ENCODE assay signal across 12 cellular contexts in genomic region chr4:27360651-27361347, GRCh38.
DNase-seq lines count a peak whose midpoint lies in the region; ATAC-seq and TF ChIP-seq lines count a peak whose summit lies in the region.
"Had no signal": no experiment of that assay in that cellular context is flagged by ENCODE, and none has a peak within 500 bp of the region (broad histone marks: within the 10 kb centered on the region; RNA-seq: fewer than 3 reads in every experiment).

No MANE protein-coding gene starts in this region.

- no peak overlapping the region for H2BK15ac ChIP-seq in neuronal stem cell (ENCODE audit: low read length)

- H3K4ac ChIP-seq in neuronal stem cell (ENCODE audit: low read length) = no peak overlapping the region

- no peaks in the 10 kb centered on the region for H3K27me3 ChIP-seq in neuronal stem cell (ENCODE audit: control insufficient read depth in 3 of 3, insufficient read depth in 3 of 3, low read depth in 1 of 3, low read length in 3 of 3)
- H3K27me3 ChIP-seq in aorta (ENCODE audit: control insufficient read depth in 1 of 2, insufficient read depth in 2 of 2, low read length in 1 of 2) = no peaks in the 10 kb centered on the region
- H3K27me3 ChIP-seq: neutrophil had no signal

- no peak overlapping the region for H2BK120ac ChIP-seq in neuronal stem cell (ENCODE audit: low read depth, low read length)

- H3K36me3 ChIP-seq in neuronal stem cell (replicated peaks in 1 of 2; ENCODE audit: control insufficient read depth in 2 of 2, insufficient read depth in 2 of 2, low read length in 2 of 2) (no peaks in the 10 kb centered on the region), aorta (ENCODE audit: control insufficient read depth in 1 of 2, insufficient read depth in 2 of 2, low read length in 1 of 2) (no peaks in the 10 kb centered on the region)
- H3K36me3 ChIP-seq: neutrophil had no signal

- no CpG with 5 or more reads among the region's 7 CpGs for WGBS in neuronal stem cell (ENCODE audit: extremely low coverage in 2 of 2, insufficient read length in 2 of 2, insufficient replicate concordance in 1 of 2), 2 donors
- 9 to 10% methylated on average over 7 of the region's 7 CpGs for WGBS in aorta, 2 donors

- H3K9me3 ChIP-seq in neuronal stem cell (replicated peaks in 1 of 2; ENCODE audit: control insufficient read depth in 2 of 2, insufficient read depth in 1 of 2, low read depth in 1 of 2, low read length in 2 of 2) (no peaks in the 10 kb centered on the region), aorta (ENCODE audit: control insufficient read depth, low read length) (no peaks in the 10 kb centered on the region)
- H3K9me3 ChIP-seq: neutrophil had no signal

- H3K4me3 ChIP-seq in fibroblast of mammary gland (ENCODE audit: control insufficient read depth, low read depth, low read length) = no peak overlapping the region
- H3K4me3 ChIP-seq in neuronal stem cell (ENCODE audit: low read length in 2 of 2) = peak overlapping the region in 1 of 2 donors; percentile 15
- no peak overlapping the region for H3K4me3 ChIP-seq in aorta (ENCODE audit: low read length in 2 of 2)

- H3K14ac ChIP-seq in neuronal stem cell (ENCODE audit: low read length) = no peak overlapping the region

- DNase-seq in GM04504 (ENCODE audit: low read depth) = peak; percentile 42
- DNase-seq in RWPE1 (ENCODE audit: low spot score) = peak; percentile 38
- peak; percentile 82 for DNase-seq in fibroblast of mammary gland (ENCODE audit: low read depth)
- peak; percentile 60 for DNase-seq in neuronal stem cell (ENCODE audit: low spot score)
- DNase-seq in T-helper 9 cell = no peak
- no peak for DNase-seq in aorta
- no peak for DNase-seq in foreskin melanocyte
- DNase-seq in OCI-M1 (lab: John Stamatoyannopoulos, UW) = no peak
- DNase-seq: CD4-positive, alpha-beta T cell; NCI-H1436 treated with DMSO at 0.1 percent for 48 hours; stimulated activated CD4-positive, alpha-beta T cell treated with anti-CD3 and anti-CD28 coated beads, Interleukin-15, amount 100 ng/mL, for 24 hours had no signal

- ATAC-seq in aorta (ENCODE audit: low FRiP score) = no peak

- H2AK5ac ChIP-seq in neuronal stem cell (ENCODE audit: low read depth, low read length) = no peak overlapping the region

- intact Hi-C loops in aorta (cut with DNase I) = no loop called here

- H3K4me2 ChIP-seq in neuronal stem cell (ENCODE audit: insufficient read depth, low read length, poor library complexity, severe bottlenecking) = no peak overlapping the region

- H3K9ac ChIP-seq in neuronal stem cell (ENCODE audit: low read depth, low read length, poor library complexity) = no peak overlapping the region

- H3K27ac ChIP-seq in RWPE1 (no peak overlapping the region), neuronal stem cell (replicated peaks; ENCODE audit: low read length) (peak overlapping the region; percentile 89), aorta (ENCODE audit: low read depth in 1 of 2, low read length in 2 of 2) (no peak overlapping the region)
- H3K27ac ChIP-seq: neutrophil had no signal

- TF ChIP-seq CTCF in RWPE1 (conservative IDR thresholded peaks at IDR 0.05; ENCODE audit: low read depth) (no peak), fibroblast of mammary gland (conservative IDR thresholded peaks at IDR 0.05; ENCODE audit: control insufficient read depth, insufficient read depth, low read depth, low read length) (no peak)

- CTCF ChIA-PET in RWPE1 (lab: Yijun Ruan, JAX) = interaction anchor here (0.7 kb wide), 1 partner anchor 42 kb away, joined by 3 read pairs; no protein-coding TSS in a partner anchor

- H3K79me1 ChIP-seq in neuronal stem cell (ENCODE audit: low read depth, low read length) = no peaks in the 10 kb centered on the region

- no peak overlapping the region for H3K18ac ChIP-seq in neuronal stem cell (ENCODE audit: low read length)

- H4K91ac ChIP-seq in neuronal stem cell (ENCODE audit: low read depth, low read length, poor library complexity) = no peak overlapping the region

- no peak overlapping the region for H4K8ac ChIP-seq in neuronal stem cell (ENCODE audit: low read depth, low read length)

- H2BK5ac ChIP-seq in neuronal stem cell (ENCODE audit: low read length) = no peak overlapping the region

- H3K4me1 ChIP-seq in neuronal stem cell (ENCODE audit: control insufficient read depth in 2 of 2, insufficient read depth in 1 of 2, low read depth in 1 of 2, low read length in 2 of 2) (peaks cover 12% of the 10 kb centered on the region in 2 donors), aorta (ENCODE audit: control insufficient read depth in 1 of 2, insufficient read depth in 2 of 2, low read length in 2 of 2) (no peaks in the 10 kb centered on the region)

- H2AFZ ChIP-seq in neuronal stem cell (ENCODE audit: low read length) = peak overlapping the region; percentile 76

- no peak overlapping the region for H3K23ac ChIP-seq in neuronal stem cell (ENCODE audit: low read depth, low read length, poor library complexity)

- no peak overlapping the region for H2BK12ac ChIP-seq in neuronal stem cell (ENCODE audit: low read length)

- POLR2A ChIA-PET in RWPE1 (lab: Yijun Ruan, JAX; ENCODE audit: low non-redundant PET) = no interaction called here

Comparison
In these comparisons a context has a peak if more than half of its experiments do, and no peak if none do; other contexts are left out.
1. DNase-seq: peak in GM04504 (single experiment), RWPE1 (single experiment), fibroblast of mammary gland (single experiment) and neuronal stem cell (single experiment); none in T-helper 9 cell (single experiment), aorta (0 of 2), foreskin melanocyte (single experiment) and OCI-M1 (single experiment).